In the genomic region with DNA sequence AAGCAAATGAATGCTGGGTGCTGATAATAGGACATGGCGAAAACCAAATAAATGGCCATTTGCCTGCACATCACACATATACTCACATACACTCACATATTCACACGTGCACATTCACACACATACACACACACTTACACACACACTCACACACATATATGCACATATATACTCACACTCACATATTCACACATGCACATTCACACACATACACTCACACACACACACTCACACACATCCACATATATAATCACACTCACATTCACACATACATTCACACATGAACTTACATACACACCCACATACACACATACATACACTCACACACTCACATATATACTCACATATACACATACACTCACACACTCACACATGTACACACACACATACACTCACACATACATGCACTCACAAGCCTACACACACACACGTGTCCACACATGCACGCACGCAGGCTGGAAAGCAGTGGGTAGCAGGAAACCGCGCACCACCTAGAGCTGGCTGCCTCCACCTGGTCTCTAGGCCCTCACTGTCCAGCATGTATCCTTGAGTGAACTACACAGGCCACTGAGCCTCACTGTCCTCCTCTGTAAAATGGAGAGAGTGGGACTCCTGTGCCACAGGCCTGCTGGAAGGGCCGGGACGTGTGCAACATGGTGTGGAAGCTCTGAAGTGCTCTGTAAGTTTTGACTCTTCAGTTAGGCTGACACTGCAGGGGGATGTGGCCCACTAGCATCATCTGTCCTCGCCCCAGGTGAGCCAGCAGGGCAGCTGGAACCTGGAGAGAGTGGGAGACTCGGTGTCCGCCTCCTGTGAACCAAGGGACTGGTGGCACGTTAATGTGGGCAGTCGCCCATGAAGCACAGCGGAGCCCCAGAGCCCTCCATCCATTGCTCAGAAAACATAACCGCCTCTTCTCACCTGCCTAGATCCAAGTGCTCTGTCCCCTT, we compare ENCODE assay signal across 2 cellular contexts.
TF ChIP-seq lines count a peak whose summit lies in the region.

No MANE protein-coding gene starts in this region.

TF ChIP-seq in K562, 482 proteins besides CTCF, POLR2A, EP300 and RAD21 (continues in another document):
- TF ChIP-seq, protein P1, sequence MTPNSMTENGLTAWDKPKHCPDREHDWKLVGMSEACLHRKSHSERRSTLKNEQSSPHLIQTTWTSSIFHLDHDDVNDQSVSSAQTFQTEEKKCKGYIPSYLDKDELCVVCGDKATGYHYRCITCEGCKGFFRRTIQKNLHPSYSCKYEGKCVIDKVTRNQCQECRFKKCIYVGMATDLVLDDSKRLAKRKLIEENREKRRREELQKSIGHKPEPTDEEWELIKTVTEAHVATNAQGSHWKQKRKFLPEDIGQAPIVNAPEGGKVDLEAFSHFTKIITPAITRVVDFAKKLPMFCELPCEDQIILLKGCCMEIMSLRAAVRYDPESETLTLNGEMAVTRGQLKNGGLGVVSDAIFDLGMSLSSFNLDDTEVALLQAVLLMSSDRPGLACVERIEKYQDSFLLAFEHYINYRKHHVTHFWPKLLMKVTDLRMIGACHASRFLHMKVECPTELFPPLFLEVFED (CRISPR knock-in tag; conservative IDR thresholded peaks at IDR 0.05) = peak; percentile 79; the same call in 1 of the 2 replicates
- TF ChIP-seq, protein P2, sequence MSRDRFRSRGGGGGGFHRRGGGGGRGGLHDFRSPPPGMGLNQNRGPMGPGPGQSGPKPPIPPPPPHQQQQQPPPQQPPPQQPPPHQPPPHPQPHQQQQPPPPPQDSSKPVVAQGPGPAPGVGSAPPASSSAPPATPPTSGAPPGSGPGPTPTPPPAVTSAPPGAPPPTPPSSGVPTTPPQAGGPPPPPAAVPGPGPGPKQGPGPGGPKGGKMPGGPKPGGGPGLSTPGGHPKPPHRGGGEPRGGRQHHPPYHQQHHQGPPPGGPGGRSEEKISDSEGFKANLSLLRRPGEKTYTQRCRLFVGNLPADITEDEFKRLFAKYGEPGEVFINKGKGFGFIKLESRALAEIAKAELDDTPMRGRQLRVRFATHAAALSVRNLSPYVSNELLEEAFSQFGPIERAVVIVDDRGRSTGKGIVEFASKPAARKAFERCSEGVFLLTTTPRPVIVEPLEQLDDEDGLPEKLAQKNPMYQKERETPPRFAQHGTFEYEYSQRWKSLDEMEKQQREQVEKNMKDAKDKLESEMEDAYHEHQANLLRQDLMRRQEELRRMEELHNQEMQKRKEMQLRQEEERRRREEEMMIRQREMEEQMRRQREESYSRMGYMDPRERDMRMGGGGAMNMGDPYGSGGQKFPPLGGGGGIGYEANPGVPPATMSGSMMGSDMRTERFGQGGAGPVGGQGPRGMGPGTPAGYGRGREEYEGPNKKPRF (IDR thresholded peaks at IDR 0.05; ENCODE audit: low read depth, low read length) = no peak
- TF ChIP-seq RFX1 (IDR thresholded peaks at IDR 0.05) (no peak), RCOR1 (IDR thresholded peaks at IDR 0.05; ENCODE audit: borderline replicate concordance in 1 of 2, low read depth in 2 of 2, low read length in 2 of 2) (no peak), ZNF174 (CRISPR knock-in tag; IDR thresholded peaks at IDR 0.05) (no peak), NCOA6 (IDR thresholded peaks at IDR 0.05) (no peak), TEAD1 (CRISPR knock-in tag; IDR thresholded peaks at IDR 0.05) (no peak), DDX20 (tag; IDR thresholded peaks at IDR 0.05; ENCODE audit: low read depth) (no peak), E2F3 (CRISPR knock-in tag; IDR thresholded peaks at IDR 0.05) (no peak), NFYB (IDR thresholded peaks at IDR 0.05; ENCODE audit: extremely low read depth, insufficient read length) (no peak), KHSRP (IDR thresholded peaks at IDR 0.05) (no peak), RNF2 (IDR thresholded peaks at IDR 0.05) (no peak)
- TF ChIP-seq, protein P3, sequence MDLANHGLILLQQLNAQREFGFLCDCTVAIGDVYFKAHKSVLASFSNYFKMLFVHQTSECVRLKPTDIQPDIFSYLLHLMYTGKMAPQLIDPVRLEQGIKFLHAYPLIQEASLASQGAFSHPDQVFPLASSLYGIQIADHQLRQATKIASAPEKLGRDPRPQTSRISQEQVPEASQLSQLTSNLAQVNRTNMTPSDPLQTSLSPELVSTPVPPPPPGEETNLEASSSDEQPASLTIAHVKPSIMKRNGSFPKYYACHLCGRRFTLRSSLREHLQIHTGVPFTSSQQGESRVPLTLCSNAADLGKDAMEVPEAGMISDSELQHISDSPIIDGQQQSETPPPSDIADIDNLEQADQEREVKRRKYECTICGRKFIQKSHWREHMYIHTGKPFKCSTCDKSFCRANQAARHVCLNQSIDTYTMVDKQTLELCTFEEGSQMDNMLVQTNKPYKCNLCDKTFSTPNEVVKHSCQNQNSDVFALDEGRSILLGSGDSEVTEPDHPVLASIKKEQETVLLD (IDR thresholded peaks at IDR 0.05) = no peak
- TF ChIP-seq, protein P4, sequence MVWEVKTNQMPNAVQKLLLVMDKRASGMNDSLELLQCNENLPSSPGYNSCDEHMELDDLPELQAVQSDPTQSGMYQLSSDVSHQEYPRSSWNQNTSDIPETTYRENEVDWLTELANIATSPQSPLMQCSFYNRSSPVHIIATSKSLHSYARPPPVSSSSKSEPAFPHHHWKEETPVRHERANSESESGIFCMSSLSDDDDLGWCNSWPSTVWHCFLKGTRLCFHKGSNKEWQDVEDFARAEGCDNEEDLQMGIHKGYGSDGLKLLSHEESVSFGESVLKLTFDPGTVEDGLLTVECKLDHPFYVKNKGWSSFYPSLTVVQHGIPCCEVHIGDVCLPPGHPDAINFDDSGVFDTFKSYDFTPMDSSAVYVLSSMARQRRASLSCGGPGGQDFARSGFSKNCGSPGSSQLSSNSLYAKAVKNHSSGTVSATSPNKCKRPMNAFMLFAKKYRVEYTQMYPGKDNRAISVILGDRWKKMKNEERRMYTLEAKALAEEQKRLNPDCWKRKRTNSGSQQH (CRISPR knock-in tag; IDR thresholded peaks at IDR 0.05) = peak; percentile 85
- TF ChIP-seq, protein P5, sequence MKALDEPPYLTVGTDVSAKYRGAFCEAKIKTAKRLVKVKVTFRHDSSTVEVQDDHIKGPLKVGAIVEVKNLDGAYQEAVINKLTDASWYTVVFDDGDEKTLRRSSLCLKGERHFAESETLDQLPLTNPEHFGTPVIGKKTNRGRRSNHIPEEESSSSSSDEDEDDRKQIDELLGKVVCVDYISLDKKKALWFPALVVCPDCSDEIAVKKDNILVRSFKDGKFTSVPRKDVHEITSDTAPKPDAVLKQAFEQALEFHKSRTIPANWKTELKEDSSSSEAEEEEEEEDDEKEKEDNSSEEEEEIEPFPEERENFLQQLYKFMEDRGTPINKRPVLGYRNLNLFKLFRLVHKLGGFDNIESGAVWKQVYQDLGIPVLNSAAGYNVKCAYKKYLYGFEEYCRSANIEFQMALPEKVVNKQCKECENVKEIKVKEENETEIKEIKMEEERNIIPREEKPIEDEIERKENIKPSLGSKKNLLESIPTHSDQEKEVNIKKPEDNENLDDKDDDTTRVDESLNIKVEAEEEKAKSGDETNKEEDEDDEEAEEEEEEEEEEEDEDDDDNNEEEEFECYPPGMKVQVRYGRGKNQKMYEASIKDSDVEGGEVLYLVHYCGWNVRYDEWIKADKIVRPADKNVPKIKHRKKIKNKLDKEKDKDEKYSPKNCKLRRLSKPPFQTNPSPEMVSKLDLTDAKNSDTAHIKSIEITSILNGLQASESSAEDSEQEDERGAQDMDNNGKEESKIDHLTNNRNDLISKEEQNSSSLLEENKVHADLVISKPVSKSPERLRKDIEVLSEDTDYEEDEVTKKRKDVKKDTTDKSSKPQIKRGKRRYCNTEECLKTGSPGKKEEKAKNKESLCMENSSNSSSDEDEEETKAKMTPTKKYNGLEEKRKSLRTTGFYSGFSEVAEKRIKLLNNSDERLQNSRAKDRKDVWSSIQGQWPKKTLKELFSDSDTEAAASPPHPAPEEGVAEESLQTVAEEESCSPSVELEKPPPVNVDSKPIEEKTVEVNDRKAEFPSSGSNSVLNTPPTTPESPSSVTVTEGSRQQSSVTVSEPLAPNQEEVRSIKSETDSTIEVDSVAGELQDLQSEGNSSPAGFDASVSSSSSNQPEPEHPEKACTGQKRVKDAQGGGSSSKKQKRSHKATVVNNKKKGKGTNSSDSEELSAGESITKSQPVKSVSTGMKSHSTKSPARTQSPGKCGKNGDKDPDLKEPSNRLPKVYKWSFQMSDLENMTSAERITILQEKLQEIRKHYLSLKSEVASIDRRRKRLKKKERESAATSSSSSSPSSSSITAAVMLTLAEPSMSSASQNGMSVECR (CRISPR knock-in tag; IDR thresholded peaks at IDR 0.05) = no peak

TF ChIP-seq in HepG2, 621 proteins besides CTCF, POLR2A, EP300 and RAD21 (continues in another document):
- TF ChIP-seq, protein P6, sequence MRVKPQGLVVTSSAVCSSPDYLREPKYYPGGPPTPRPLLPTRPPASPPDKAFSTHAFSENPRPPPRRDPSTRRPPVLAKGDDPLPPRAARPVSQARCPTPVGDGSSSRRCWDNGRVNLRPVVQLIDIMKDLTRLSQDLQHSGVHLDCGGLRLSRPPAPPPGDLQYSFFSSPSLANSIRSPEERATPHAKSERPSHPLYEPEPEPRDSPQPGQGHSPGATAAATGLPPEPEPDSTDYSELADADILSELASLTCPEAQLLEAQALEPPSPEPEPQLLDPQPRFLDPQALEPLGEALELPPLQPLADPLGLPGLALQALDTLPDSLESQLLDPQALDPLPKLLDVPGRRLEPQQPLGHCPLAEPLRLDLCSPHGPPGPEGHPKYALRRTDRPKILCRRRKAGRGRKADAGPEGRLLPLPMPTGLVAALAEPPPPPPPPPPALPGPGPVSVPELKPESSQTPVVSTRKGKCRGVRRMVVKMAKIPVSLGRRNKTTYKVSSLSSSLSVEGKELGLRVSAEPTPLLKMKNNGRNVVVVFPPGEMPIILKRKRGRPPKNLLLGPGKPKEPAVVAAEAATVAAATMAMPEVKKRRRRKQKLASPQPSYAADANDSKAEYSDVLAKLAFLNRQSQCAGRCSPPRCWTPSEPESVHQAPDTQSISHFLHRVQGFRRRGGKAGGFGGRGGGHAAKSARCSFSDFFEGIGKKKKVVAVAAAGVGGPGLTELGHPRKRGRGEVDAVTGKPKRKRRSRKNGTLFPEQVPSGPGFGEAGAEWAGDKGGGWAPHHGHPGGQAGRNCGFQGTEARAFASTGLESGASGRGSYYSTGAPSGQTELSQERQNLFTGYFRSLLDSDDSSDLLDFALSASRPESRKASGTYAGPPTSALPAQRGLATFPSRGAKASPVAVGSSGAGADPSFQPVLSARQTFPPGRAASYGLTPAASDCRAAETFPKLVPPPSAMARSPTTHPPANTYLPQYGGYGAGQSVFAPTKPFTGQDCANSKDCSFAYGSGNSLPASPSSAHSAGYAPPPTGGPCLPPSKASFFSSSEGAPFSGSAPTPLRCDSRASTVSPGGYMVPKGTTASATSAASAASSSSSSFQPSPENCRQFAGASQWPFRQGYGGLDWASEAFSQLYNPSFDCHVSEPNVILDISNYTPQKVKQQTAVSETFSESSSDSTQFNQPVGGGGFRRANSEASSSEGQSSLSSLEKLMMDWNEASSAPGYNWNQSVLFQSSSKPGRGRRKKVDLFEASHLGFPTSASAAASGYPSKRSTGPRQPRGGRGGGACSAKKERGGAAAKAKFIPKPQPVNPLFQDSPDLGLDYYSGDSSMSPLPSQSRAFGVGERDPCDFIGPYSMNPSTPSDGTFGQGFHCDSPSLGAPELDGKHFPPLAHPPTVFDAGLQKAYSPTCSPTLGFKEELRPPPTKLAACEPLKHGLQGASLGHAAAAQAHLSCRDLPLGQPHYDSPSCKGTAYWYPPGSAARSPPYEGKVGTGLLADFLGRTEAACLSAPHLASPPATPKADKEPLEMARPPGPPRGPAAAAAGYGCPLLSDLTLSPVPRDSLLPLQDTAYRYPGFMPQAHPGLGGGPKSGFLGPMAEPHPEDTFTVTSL (CRISPR knock-in tag; IDR thresholded peaks at IDR 0.05; ENCODE audit: borderline replicate concordance) = no peak
- TF ChIP-seq, protein P7, sequence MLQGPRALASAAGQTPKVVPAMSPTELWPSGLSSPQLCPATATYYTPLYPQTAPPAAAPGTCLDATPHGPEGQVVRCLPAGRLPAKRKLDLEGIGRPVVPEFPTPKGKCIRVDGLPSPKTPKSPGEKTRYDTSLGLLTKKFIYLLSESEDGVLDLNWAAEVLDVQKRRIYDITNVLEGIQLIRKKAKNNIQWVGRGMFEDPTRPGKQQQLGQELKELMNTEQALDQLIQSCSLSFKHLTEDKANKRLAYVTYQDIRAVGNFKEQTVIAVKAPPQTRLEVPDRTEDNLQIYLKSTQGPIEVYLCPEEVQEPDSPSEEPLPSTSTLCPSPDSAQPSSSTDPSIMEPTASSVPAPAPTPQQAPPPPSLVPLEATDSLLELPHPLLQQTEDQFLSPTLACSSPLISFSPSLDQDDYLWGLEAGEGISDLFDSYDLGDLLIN (CRISPR knock-in tag; IDR thresholded peaks at IDR 0.05; ENCODE audit: borderline replicate concordance) = no peak
- TF ChIP-seq ZFP1 (CRISPR knock-in tag; IDR thresholded peaks at IDR 0.05) = no peak
- no peak for TF ChIP-seq AHR (CRISPR knock-in tag; IDR thresholded peaks at IDR 0.05)
- no peak for TF ChIP-seq IKZF4 (CRISPR knock-in tag; IDR thresholded peaks at IDR 0.05; ENCODE audit: borderline replicate concordance, low read depth, not compliant biosample characterization)
- no peak for TF ChIP-seq ZNF660 (CRISPR knock-in tag; IDR thresholded peaks at IDR 0.05; ENCODE audit: borderline replicate concordance, low read depth)
- 0 out of 2 replicates have a peak, but pooled peaks have one; percentile 7 for TF ChIP-seq NFRKB (IDR thresholded peaks at IDR 0.05)
- no peak for TF ChIP-seq ZNF749 (CRISPR knock-in tag; IDR thresholded peaks at IDR 0.05; ENCODE audit: borderline replicate concordance)
- no peak for TF ChIP-seq ZNF180 (CRISPR knock-in tag; IDR thresholded peaks at IDR 0.05; ENCODE audit: borderline replicate concordance, low read depth)
- TF ChIP-seq, protein P8, sequence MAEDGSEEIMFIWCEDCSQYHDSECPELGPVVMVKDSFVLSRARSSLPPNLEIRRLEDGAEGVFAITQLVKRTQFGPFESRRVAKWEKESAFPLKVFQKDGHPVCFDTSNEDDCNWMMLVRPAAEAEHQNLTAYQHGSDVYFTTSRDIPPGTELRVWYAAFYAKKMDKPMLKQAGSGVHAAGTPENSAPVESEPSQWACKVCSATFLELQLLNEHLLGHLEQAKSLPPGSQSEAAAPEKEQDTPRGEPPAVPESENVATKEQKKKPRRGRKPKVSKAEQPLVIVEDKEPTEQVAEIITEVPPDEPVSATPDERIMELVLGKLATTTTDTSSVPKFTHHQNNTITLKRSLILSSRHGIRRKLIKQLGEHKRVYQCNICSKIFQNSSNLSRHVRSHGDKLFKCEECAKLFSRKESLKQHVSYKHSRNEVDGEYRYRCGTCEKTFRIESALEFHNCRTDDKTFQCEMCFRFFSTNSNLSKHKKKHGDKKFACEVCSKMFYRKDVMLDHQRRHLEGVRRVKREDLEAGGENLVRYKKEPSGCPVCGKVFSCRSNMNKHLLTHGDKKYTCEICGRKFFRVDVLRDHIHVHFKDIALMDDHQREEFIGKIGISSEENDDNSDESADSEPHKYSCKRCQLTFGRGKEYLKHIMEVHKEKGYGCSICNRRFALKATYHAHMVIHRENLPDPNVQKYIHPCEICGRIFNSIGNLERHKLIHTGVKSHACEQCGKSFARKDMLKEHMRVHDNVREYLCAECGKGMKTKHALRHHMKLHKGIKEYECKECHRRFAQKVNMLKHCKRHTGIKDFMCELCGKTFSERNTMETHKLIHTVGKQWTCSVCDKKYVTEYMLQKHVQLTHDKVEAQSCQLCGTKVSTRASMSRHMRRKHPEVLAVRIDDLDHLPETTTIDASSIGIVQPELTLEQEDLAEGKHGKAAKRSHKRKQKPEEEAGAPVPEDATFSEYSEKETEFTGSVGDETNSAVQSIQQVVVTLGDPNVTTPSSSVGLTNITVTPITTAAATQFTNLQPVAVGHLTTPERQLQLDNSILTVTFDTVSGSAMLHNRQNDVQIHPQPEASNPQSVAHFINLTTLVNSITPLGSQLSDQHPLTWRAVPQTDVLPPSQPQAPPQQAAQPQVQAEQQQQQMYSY (CRISPR knock-in tag; IDR thresholded peaks at IDR 0.05) = no peak
- 0 out of 2 replicates have a peak, but pooled peaks have one; percentile 47 for TF ChIP-seq CHCHD3 (CRISPR knock-in tag; IDR thresholded peaks at IDR 0.05)
